In genomic region chr15:75653347-75653913, GRCh38 we compare ENCODE assay signal across 16 cellular contexts. TPM values are rescaled to one million over a fixed set of nuclear protein-coding genes. Genes with fewer than 3 reads are reported as not detected.
DNase-seq lines count a peak whose midpoint lies in the region; ATAC-seq, FAIRE-seq and TF ChIP-seq lines count a peak whose summit lies in the region.
"Had no signal": no experiment of that assay in that cellular context is flagged by ENCODE, and none has a peak within 500 bp of the region (broad histone marks: within the 10 kb centered on the region; RNA-seq: fewer than 3 reads in every experiment).

No MANE protein-coding gene starts in this region.

- H3K79me2 ChIP-seq in K562 (ENCODE audit: control insufficient read depth, insufficient read depth, low read length): peaks cover 59% of the 10 kb centered on the region
- H3K79me2 ChIP-seq in hepatocyte: peaks cover 86% of the 10 kb centered on the region

- DNase-seq in K562 (ENCODE audit: extremely low read depth in 1 of 4, low spot score in 3 of 4) (no peak), hepatocyte (ENCODE audit: low spot score) (no peak), testis (no peak), foreskin melanocyte (no peak), anterior cingulate cortex (lab: John Stamatoyannopoulos, UW) (no peak)
- DNase-seq: activated CD4-positive, alpha-beta T cell treated with anti-CD3 and anti-CD28 coated beads, Interleukin-2, amount 50 U/mL, for 48 hours; Calu3; GF-D8; GOT3; mucosa of descending colon; NCI-H1092 treated with DMSO at 0.1 percent for 48 hours; NCI-H2227 treated with DMSO at 0.1 percent for 48 hours had no signal

- intact Hi-C loops in K562 (cut with micrococcal nuclease) (no loop called here), testis (cut with DNase I; ENCODE audit: low total_unique reads) (no loop called here)

- H3K27me3 ChIP-seq in BLaER1 (no peaks in the 10 kb centered on the region), K562 (ENCODE audit: control insufficient read depth in 2 of 2, insufficient read depth in 2 of 2, low read length in 2 of 2) (no peaks in the 10 kb centered on the region), hepatocyte (no peaks in the 10 kb centered on the region), skeletal muscle tissue (ENCODE audit: control insufficient read depth in 3 of 3, insufficient read depth in 3 of 3, low read length in 3 of 3) (no peaks in the 10 kb centered on the region), testis (no peaks in the 10 kb centered on the region)
- H3K27me3 ChIP-seq: SJSA1 had no signal

- H3K9ac ChIP-seq in BLaER1 (no peak overlapping the region), K562 (ENCODE audit: insufficient read depth in 1 of 2, low read depth in 2 of 2, low read length in 2 of 2) (peak overlapping the region in 1 of 2 experiments; percentile 86; a peak in 2 of 4 replicates), skeletal muscle tissue (ENCODE audit: low read depth in 1 of 3, low read length in 3 of 3) (peak overlapping the region in 2 of 3 donors; percentile 61 to 64)

- no peak for FAIRE-seq in K562 (lab: Jason Lieb, UNC)

- H3K9me2 ChIP-seq in hepatocyte (replicated peaks; ENCODE audit: insufficient read depth): no peaks in the 10 kb centered on the region

- H3K27ac ChIP-seq in BLaER1 (no peak overlapping the region), K562 (ENCODE audit: extremely low read depth, low read depth, low read length) (no peak overlapping the region), hepatocyte (no peak overlapping the region), skeletal muscle tissue (ENCODE audit: low read depth, low read length) (no peak overlapping the region), testis (no peak overlapping the region)
- H3K27ac ChIP-seq: SJSA1 had no signal

- TF ChIP-seq RAD21 in K562 (CRISPR knock-in tag; conservative IDR thresholded peaks at IDR 0.05 in 1 of 2, IDR thresholded peaks at IDR 0.05 in 1 of 2): no peak

- H3K4me3 ChIP-seq in BLaER1 (no peak overlapping the region), K562 (no peak overlapping the region), hepatocyte (no peak overlapping the region), skeletal muscle tissue (ENCODE audit: low read length in 3 of 3) (peak overlapping the region in 1 of 3 donors; percentile 48), testis (no peak overlapping the region)
- H3K4me3 ChIP-seq: mucosa of descending colon, SJSA1 had no signal

- no TSS peak for BruUV-seq in K562 (replicated peaks; lab: Mats Ljungman, UMichigan)

- H3K36me3 ChIP-seq in BLaER1 (peaks cover 55% of the 10 kb centered on the region), K562 (ENCODE audit: control insufficient read depth, insufficient read depth, low read length) (peaks cover 39% of the 10 kb centered on the region), hepatocyte (replicated peaks; ENCODE audit: insufficient read depth, low read depth) (no peaks in the 10 kb centered on the region), skeletal muscle tissue (ENCODE audit: control insufficient read depth in 3 of 3, insufficient read depth in 3 of 3, low read length in 3 of 3) (peaks cover 11 to 23% (median 20%) of the 10 kb centered on the region in 3 donors), testis (ENCODE audit: low read depth, missing control alignments) (no peaks in the 10 kb centered on the region)

- H2AFZ ChIP-seq in K562 (ENCODE audit: low read depth, low read length): no peak overlapping the region
- H2AFZ ChIP-seq in hepatocyte: no peak overlapping the region

- H3K9me3 ChIP-seq in BLaER1 (no peaks in the 10 kb centered on the region), K562 (replicated peaks; ENCODE audit: control insufficient read depth, insufficient read depth, low read depth, low read length) (no peaks in the 10 kb centered on the region), hepatocyte (ENCODE audit: low read depth) (no peaks in the 10 kb centered on the region), skeletal muscle tissue (ENCODE audit: control insufficient read depth in 3 of 3, low read length in 3 of 3) (no peaks in the 10 kb centered on the region), testis (no peaks in the 10 kb centered on the region)
- H3K9me3 ChIP-seq: mucosa of descending colon, SJSA1 had no signal

- no peak for TF ChIP-seq CTCF in K562 (IDR thresholded peaks at IDR 0.05 in 2 of 3, conservative IDR thresholded peaks at IDR 0.05 in 1 of 3; ENCODE audit: insufficient read depth in 2 of 3, low read depth in 1 of 3, low read length in 3 of 3)
- no peak for TF ChIP-seq CTCF in hepatocyte (IDR thresholded peaks at IDR 0.05; ENCODE audit: poor library complexity)
- TF ChIP-seq CTCF in testis (IDR thresholded peaks at IDR 0.05): no peak

- in situ Hi-C loops in K562 (cut with MboI): no loop called here

- CTCF ChIA-PET in K562 (lab: Yijun Ruan, JAX; ENCODE audit: low intra/inter-chr PET ratio): no interaction called here

- POLR2A ChIA-PET in K562 (lab: Yijun Ruan, JAX): interaction anchor here (0.7 to 1.2 kb wide), 5 partner anchors 8 to 583 kb away, joined by 3 to 4 read pairs (median 4); partner anchors contain the start of gene IMP3

- peak overlapping the region; percentile 89; the same call in 1 of the 2 replicates for H3K4me2 ChIP-seq in BLaER1
- no peak overlapping the region for H3K4me2 ChIP-seq in K562 (ENCODE audit: insufficient read depth, low read length)
- H3K4me2 ChIP-seq in hepatocyte: peak overlapping the region; percentile 95

- TF ChIP-seq POLR2A in K562 (conservative IDR thresholded peaks at IDR 0.05): no peak
- no peak for TF ChIP-seq POLR2A in testis (IDR thresholded peaks at IDR 0.05)

- H4K20me1 ChIP-seq in BLaER1 (peaks cover 85% of the 10 kb centered on the region), K562 (replicated peaks; ENCODE audit: control insufficient read depth, insufficient read depth, low read length) (0 out of 2 replicates have a peak, but pooled peaks cover 4% of the 10 kb centered on the region), hepatocyte (ENCODE audit: insufficient read depth, poor library complexity, severe bottlenecking) (peaks cover 66% of the 10 kb centered on the region)

- H3K9me1 ChIP-seq in K562 (ENCODE audit: control insufficient read depth, insufficient read depth, low read length): no peaks in the 10 kb centered on the region

- H3K4me1 ChIP-seq in BLaER1: peaks cover 53% of the 10 kb centered on the region
- H3K4me1 ChIP-seq in K562 (replicated peaks in 1 of 2; ENCODE audit: control insufficient read depth in 2 of 2, insufficient read depth in 2 of 2, low read length in 2 of 2): peaks cover 41 to 55% of the 10 kb centered on the region in 2 experiments
- peaks cover 50% of the 10 kb centered on the region for H3K4me1 ChIP-seq in hepatocyte (ENCODE audit: insufficient read depth)
- H3K4me1 ChIP-seq in skeletal muscle tissue (ENCODE audit: control insufficient read depth in 3 of 3, insufficient read depth in 3 of 3, low read length in 3 of 3): peaks cover 57 to 62% (median 58%) of the 10 kb centered on the region in 3 donors
- peaks cover 40% of the 10 kb centered on the region for H3K4me1 ChIP-seq in testis

- 80% methylated on average over 14 of the region's 16 CpGs for WGBS in K562 (ENCODE audit: insufficient coverage, low coverage, missing lambda C conversion rate)
- 88% methylated on average over 16 of the region's 16 CpGs for WGBS in hepatocyte (ENCODE audit: low lambda C conversion rate, missing lambda C conversion rate)
- 72 to 75% methylated on average over 16 of the region's 16 CpGs for WGBS in testis, 2 donors

- no peak for ATAC-seq in K562
- ATAC-seq in GM21381 (IDR thresholded peaks at IDR 0.05; ENCODE audit: unreplicated experiment): no peak
- ATAC-seq: mucosa of descending colon had no signal

- no peak for TF ChIP-seq EP300 in K562 (IDR thresholded peaks at IDR 0.05; ENCODE audit: low read length)

RNA-seq across cellular contexts. Expression of gene SNX33, which starts 5.7 kb away (rescaled TPM):
- 12.7 and 30.2 TPM in 2 replicates for total RNA-seq in K562 (2011; cell fraction: chromatin; rRNA removed; ENCODE audit: low replicate concordance)
- 20.0 and 22.7 TPM in 2 replicates for total RNA-seq in K562 (2011; cell fraction: nucleolus; rRNA removed)
- 17.2 and 19.9 TPM in 2 replicates for total RNA-seq in K562 (2011; cell fraction: nucleoplasm; rRNA removed)
- total RNA-seq in K562 (2014; rRNA removed) (10.0 and 13.0 TPM in 2 replicates), K562 (2014; rRNA removed; fragmentation: Illumina TruSeq; extraction: Trizol) (4.3 and 4.7 TPM in 2 replicates), K562 (2015; rRNA removed; fragmentation: Illumina TruSeq; extraction: Trizol) (8.3 and 8.8 TPM in 2 replicates), K562 (2021) (14.1 and 14.8 TPM in 2 replicates), hepatocyte (14.8 and 17.8 TPM in 2 replicates), skeletal muscle tissue (8.4 TPM), testis (10 to 100 TPM in 1 of 2 donors, 1 to 10 TPM in 1; 8.3 to 11.5 TPM)
- polyA plus RNA-seq in K562 (2011; rRNA removed) (7.9 and 8.2 TPM in 2 replicates), K562 (2014; fragmentation: Illumina TruSeq; extraction: Trizol) (10.1 TPM in 2 replicates), K562 (2014; fragmentation: Nextera tagmentation; extraction: Ambion mirVana) (1 to 10 TPM; 1.4 to 1.8 TPM), K562 (2014; rRNA removed) (7.5 and 8.3 TPM in 2 replicates), hepatocyte (21.1 and 21.8 TPM in 2 replicates), testis (ENCODE audit: insufficient read depth, low read depth, low replicate concordance) (10.5 TPM)
- polyA plus RNA-seq in K562 (2011; cell fraction: cytosol; rRNA removed): 9.2 and 11.6 TPM in 2 replicates
- 16.8 and 25.3 TPM in 2 replicates for polyA plus RNA-seq in K562 (2011; cell fraction: nucleus; rRNA removed)
- polyA plus RNA-seq in K562 (2012): 11.0 and 16.8 TPM in 2 replicates
- polyA minus RNA-seq in K562 (2011; rRNA and poly(A)+ RNA removed): 10.9 and 12.8 TPM in 2 replicates
- polyA minus RNA-seq in K562 (2011; cell fraction: cytosol; rRNA and poly(A)+ RNA removed): 11.5 and 12.8 TPM in 2 replicates
- 10.5 and 12.7 TPM in 2 replicates for polyA minus RNA-seq in K562 (2011; cell fraction: nucleus; rRNA and poly(A)+ RNA removed)

RNA-seq across cellular contexts. Expression of gene IMP3, which starts 13.4 kb away (rescaled TPM):
- total RNA-seq in K562 (2011; cell fraction: chromatin; rRNA removed; ENCODE audit: low replicate concordance): 30.2 and 42.6 TPM in 2 replicates
- total RNA-seq in K562 (2011; cell fraction: nucleolus; rRNA removed): 67.6 and 76.2 TPM in 2 replicates
- total RNA-seq in K562 (2011; cell fraction: nucleoplasm; rRNA removed): 56.2 and 65.3 TPM in 2 replicates
- 140 and 159 TPM in 2 replicates for total RNA-seq in K562 (2014; rRNA removed)
- 74.4 and 74.6 TPM in 2 replicates for total RNA-seq in K562 (2014; rRNA removed; fragmentation: Illumina TruSeq; extraction: Trizol)
- total RNA-seq in K562 (2015; rRNA removed; fragmentation: Illumina TruSeq; extraction: Trizol): 87.6 and 93.6 TPM in 2 replicates
- total RNA-seq in K562 (2021): 113 and 124 TPM in 2 replicates
- polyA plus RNA-seq in K562 (2011; rRNA removed): 58.5 and 68.3 TPM in 2 replicates
- 92.2 and 249 TPM in 2 replicates for polyA plus RNA-seq in K562 (2011; cell fraction: cytosol; rRNA removed)
- 55.6 and 61.8 TPM in 2 replicates for polyA plus RNA-seq in K562 (2011; cell fraction: nucleus; rRNA removed)
- polyA plus RNA-seq in K562 (2012): 84.1 and 118 TPM in 2 replicates
- 44.5 and 47.1 TPM in 2 replicates for polyA plus RNA-seq in K562 (2014; fragmentation: Illumina TruSeq; extraction: Trizol)
- polyA plus RNA-seq in K562 (2014; fragmentation: Nextera tagmentation; extraction: Ambion mirVana): 10 to 100 TPM; 14.5 to 15.5 TPM
- 160 and 161 TPM in 2 replicates for polyA plus RNA-seq in K562 (2014; rRNA removed)
- polyA minus RNA-seq in K562 (2011; rRNA and poly(A)+ RNA removed): 15.4 and 19.4 TPM in 2 replicates
- polyA minus RNA-seq in K562 (2011; cell fraction: cytosol; rRNA and poly(A)+ RNA removed): 32.6 and 34.2 TPM in 2 replicates
- polyA minus RNA-seq in K562 (2011; cell fraction: nucleus; rRNA and poly(A)+ RNA removed): 26.5 and 42.5 TPM in 2 replicates
- 142 and 155 TPM in 2 replicates for total RNA-seq in hepatocyte
- polyA plus RNA-seq in hepatocyte: 117 and 144 TPM in 2 replicates
- total RNA-seq in skeletal muscle tissue: 54.3 TPM
- total RNA-seq in testis: 100 to 1,000 TPM in 1 of 2 donors, 10 to 100 TPM in 1; 87.5 to 111 TPM
- 32.6 TPM for polyA plus RNA-seq in testis (ENCODE audit: insufficient read depth, low read depth, low replicate concordance)

RNA-seq across cellular contexts. Expression of gene SNUPN, which starts 27.9 kb away (rescaled TPM):
- total RNA-seq in K562 (2011; cell fraction: chromatin; rRNA removed; ENCODE audit: low replicate concordance): 34.5 and 36.5 TPM in 2 replicates
- total RNA-seq in K562 (2011; cell fraction: nucleolus; rRNA removed): 19.9 and 23.8 TPM in 2 replicates
- total RNA-seq in K562 (2011; cell fraction: nucleoplasm; rRNA removed): 23.1 and 26.6 TPM in 2 replicates
- total RNA-seq in K562 (2014; rRNA removed): 32.2 and 33.0 TPM in 2 replicates
- 39.5 and 41.6 TPM in 2 replicates for total RNA-seq in K562 (2014; rRNA removed; fragmentation: Illumina TruSeq; extraction: Trizol)
- total RNA-seq in K562 (2015; rRNA removed; fragmentation: Illumina TruSeq; extraction: Trizol): 36.9 and 40.0 TPM in 2 replicates
- total RNA-seq in K562 (2021): 36.6 and 38.3 TPM in 2 replicates
- 29.7 and 38.4 TPM in 2 replicates for polyA plus RNA-seq in K562 (2011; rRNA removed)
- 17.4 and 23.6 TPM in 2 replicates for polyA plus RNA-seq in K562 (2011; cell fraction: cytosol; rRNA removed)
- 17.4 and 19.5 TPM in 2 replicates for polyA plus RNA-seq in K562 (2011; cell fraction: nucleus; rRNA removed)
- polyA plus RNA-seq in K562 (2012): 29.0 and 35.1 TPM in 2 replicates
- 40.9 and 45.0 TPM in 2 replicates for polyA plus RNA-seq in K562 (2014; fragmentation: Illumina TruSeq; extraction: Trizol)
- polyA plus RNA-seq in K562 (2014; fragmentation: Nextera tagmentation; extraction: Ambion mirVana): 10 to 100 TPM; 69.3 to 78.3 TPM
- 38.0 and 42.5 TPM in 2 replicates for polyA plus RNA-seq in K562 (2014; rRNA removed)
- 35.1 and 36.0 TPM in 2 replicates for polyA minus RNA-seq in K562 (2011; rRNA and poly(A)+ RNA removed)
- 16.3 and 20.6 TPM in 2 replicates for polyA minus RNA-seq in K562 (2011; cell fraction: cytosol; rRNA and poly(A)+ RNA removed)
- 10.6 and 18.4 TPM in 2 replicates for polyA minus RNA-seq in K562 (2011; cell fraction: nucleus; rRNA and poly(A)+ RNA removed)
- total RNA-seq in hepatocyte: 25.2 and 25.6 TPM in 2 replicates
- 28.8 and 33.2 TPM in 2 replicates for polyA plus RNA-seq in hepatocyte
- total RNA-seq in skeletal muscle tissue: 18.3 TPM
- total RNA-seq in testis: 10 to 100 TPM; 37.0 to 44.6 TPM
- 97.5 TPM for polyA plus RNA-seq in testis (ENCODE audit: insufficient read depth, low read depth, low replicate concordance)

RNA-seq across cellular contexts. Expression of gene CSPG4, which starts 59.2 kb away (rescaled TPM):
- total RNA-seq in K562 (2011; cell fraction: chromatin; rRNA removed; ENCODE audit: low replicate concordance): 0.07 and 1.1 TPM in 2 replicates
- 0.39 and 1.2 TPM in 2 replicates for total RNA-seq in K562 (2011; cell fraction: nucleolus; rRNA removed)
- 0.22 and 0.23 TPM in 2 replicates for total RNA-seq in K562 (2011; cell fraction: nucleoplasm; rRNA removed)
- total RNA-seq in K562 (2014; rRNA removed) (0.08 TPM in 1 of 2 replicates, not detected in the other), K562 (2014; rRNA removed; fragmentation: Illumina TruSeq; extraction: Trizol) (not detected in 2 replicates), K562 (2015; rRNA removed; fragmentation: Illumina TruSeq; extraction: Trizol) (under 0.01 TPM in 1 of 2 replicates, not detected in the other), K562 (2021) (0.07 TPM in 2 replicates), hepatocyte (3.2 and 6.4 TPM in 2 replicates), skeletal muscle tissue (71.5 TPM), testis (1 to 10 TPM; 5.2 to 6.5 TPM)
- polyA plus RNA-seq in K562 (2011; rRNA removed) (0.04 and 0.08 TPM in 2 replicates), K562 (2014; fragmentation: Illumina TruSeq; extraction: Trizol) (0.01 and 0.03 TPM in 2 replicates), K562 (2014; fragmentation: Nextera tagmentation; extraction: Ambion mirVana) (not detected), K562 (2014; rRNA removed) (not detected in 2 replicates), hepatocyte (7.8 and 8.6 TPM in 2 replicates), testis (ENCODE audit: insufficient read depth, low read depth, low replicate concordance) (4.4 TPM)
- polyA plus RNA-seq in K562 (2011; cell fraction: cytosol; rRNA removed): 0.06 and 0.16 TPM in 2 replicates
- 0.21 and 0.73 TPM in 2 replicates for polyA plus RNA-seq in K562 (2011; cell fraction: nucleus; rRNA removed)
- polyA plus RNA-seq in K562 (2012): 0.10 and 0.32 TPM in 2 replicates
- 0.09 and 0.11 TPM in 2 replicates for polyA minus RNA-seq in K562 (2011; rRNA and poly(A)+ RNA removed)
- 0.29 and 0.73 TPM in 2 replicates for polyA minus RNA-seq in K562 (2011; cell fraction: cytosol; rRNA and poly(A)+ RNA removed)
- 0.33 and 0.40 TPM in 2 replicates for polyA minus RNA-seq in K562 (2011; cell fraction: nucleus; rRNA and poly(A)+ RNA removed)
- total RNA-seq: Calu3 had no signal
